ENCODE assay signal across 8 cellular contexts in genomic region chr16:66881014-66881417, GRCh38. TPM values are rescaled to one million over a fixed set of nuclear protein-coding genes. Genes with fewer than 3 reads are reported as not detected.
DNase-seq lines count a peak whose midpoint lies in the region; ATAC-seq, FAIRE-seq and TF ChIP-seq lines count a peak whose summit lies in the region.

No MANE protein-coding gene starts in this region.

- peak overlapping the region; percentile 73 to 93 for H3K9ac ChIP-seq in K562 (ENCODE audit: insufficient read depth in 1 of 2, low read depth in 2 of 2, low read length in 2 of 2)

- intact Hi-C loops in K562 (cut with micrococcal nuclease) (no loop called here), right lobe of liver (cut with DNase I) (no loop called here), thyroid gland (cut with DNase I) (no loop called here)

- POLR2A ChIA-PET in K562 (lab: Yijun Ruan, JAX): interaction anchor here (0.5 to 2.0 kb wide), 9 partner anchors 10 to 1076 kb away, joined by 3 to 9 read pairs (median 4); partner anchors contain the start of gene DYNC1LI2

- no peak for TF ChIP-seq RAD21 in K562 (CRISPR knock-in tag; conservative IDR thresholded peaks at IDR 0.05 in 1 of 2, IDR thresholded peaks at IDR 0.05 in 1 of 2)

- TF ChIP-seq CTCF in K562 (IDR thresholded peaks at IDR 0.05 in 2 of 3, conservative IDR thresholded peaks at IDR 0.05 in 1 of 3; ENCODE audit: insufficient read depth in 2 of 3, low read depth in 1 of 3, low read length in 3 of 3) (no peak), right lobe of liver (IDR thresholded peaks at IDR 0.05) (no peak), thyroid gland (IDR thresholded peaks at IDR 0.05) (no peak)

- BruUV-seq in K562 (replicated peaks; lab: Mats Ljungman, UMichigan): no TSS peak

- in situ Hi-C loops in K562 (cut with MboI): no loop called here

- CTCF ChIA-PET in K562 (lab: Yijun Ruan, JAX; ENCODE audit: low intra/inter-chr PET ratio): no interaction called here

- peaks cover 20% of the 10 kb centered on the region for H3K79me2 ChIP-seq in K562 (ENCODE audit: control insufficient read depth, insufficient read depth, low read length)

- no peaks in the 10 kb centered on the region; the same call in none of the 2 replicates for H4K20me1 ChIP-seq in K562 (replicated peaks; ENCODE audit: control insufficient read depth, insufficient read depth, low read length)

- no peaks in the 10 kb centered on the region for H3K9me1 ChIP-seq in K562 (ENCODE audit: control insufficient read depth, insufficient read depth, low read length)

- H3K4me1 ChIP-seq in K562 (replicated peaks in 1 of 2; ENCODE audit: control insufficient read depth in 2 of 2, insufficient read depth in 2 of 2, low read length in 2 of 2) (peaks cover 19 to 38% of the 10 kb centered on the region in 2 experiments), right lobe of liver (peaks cover 0 to 22% (median 0%) of the 10 kb centered on the region in 4 donors), thyroid gland (peaks cover 14 to 31% of the 10 kb centered on the region in 2 donors)

- TF ChIP-seq EP300 in K562 (IDR thresholded peaks at IDR 0.05; ENCODE audit: low read length): no peak

- WGBS in K562 (ENCODE audit: insufficient coverage, low coverage, missing lambda C conversion rate): 1% methylated on average over 21 of the region's 23 CpGs
- WGBS in right lobe of liver (ENCODE audit: insufficient coverage, low coverage, low lambda C conversion rate, missing lambda C conversion rate): under 1% methylated on average over 10 of the region's 23 CpGs
- 2 to 4% methylated on average over 19 to 20 of the region's 23 CpGs for WGBS in thyroid gland, 2 donors

- ATAC-seq in GM18502 (IDR thresholded peaks at IDR 0.05; ENCODE audit: poor library complexity, unreplicated experiment) (peak; percentile 5), K562 (peak; percentile 39), right lobe of liver (peak; percentile 19 to 35 (median 30))

- peaks cover 32% of the 10 kb centered on the region for H3K36me3 ChIP-seq in K562 (ENCODE audit: control insufficient read depth, insufficient read depth, low read length)
- H3K36me3 ChIP-seq in right lobe of liver: peaks cover 0 to 20% (median 2%) of the 10 kb centered on the region in 4 donors
- H3K36me3 ChIP-seq in thyroid gland: peaks cover 8 to 12% of the 10 kb centered on the region in 2 donors

- H2AFZ ChIP-seq in K562 (ENCODE audit: low read depth, low read length): peak overlapping the region; percentile 93

- H3K9me3 ChIP-seq in K562 (replicated peaks; ENCODE audit: control insufficient read depth, insufficient read depth, low read depth, low read length) (no peaks in the 10 kb centered on the region), right lobe of liver (no peaks in the 10 kb centered on the region), thyroid gland (no peaks in the 10 kb centered on the region)

- no peak for FAIRE-seq in K562 (lab: Jason Lieb, UNC)

- TF ChIP-seq POLR2A in K562 (conservative IDR thresholded peaks at IDR 0.05) (no peak), right lobe of liver (IDR thresholded peaks at IDR 0.05) (no peak), thyroid gland (IDR thresholded peaks at IDR 0.05) (no peak)

- H3K27me3 ChIP-seq in K562 (ENCODE audit: control insufficient read depth in 2 of 2, insufficient read depth in 2 of 2, low read length in 2 of 2) (no peaks in the 10 kb centered on the region), right lobe of liver (no peaks in the 10 kb centered on the region), thyroid gland (no peaks in the 10 kb centered on the region)

- peak overlapping the region; percentile 85 for H3K4me2 ChIP-seq in K562 (ENCODE audit: insufficient read depth, low read length)

- H3K27ac ChIP-seq in K562 (ENCODE audit: extremely low read depth, low read depth, low read length): peak overlapping the region; percentile 47; the same call in 2 of the 3 replicates
- peak overlapping the region; percentile 37 to 84 (median 77) for H3K27ac ChIP-seq in right lobe of liver
- H3K27ac ChIP-seq in thyroid gland: peak overlapping the region; percentile 57 to 79 (median 78)

- H3K4me3 ChIP-seq in Jurkat, Clone E6-1 (ENCODE audit: low read length): peak overlapping the region; percentile 88
- H3K4me3 ChIP-seq in K562 (peak overlapping the region; percentile 72), right lobe of liver (peak overlapping the region; percentile 78 to 86 (median 80)), thyroid gland (replicated peaks in 1 of 3) (peak overlapping the region; percentile 55 to 74 (median 72))

- DNase-seq in Jurkat, Clone E6-1 (ENCODE audit: low read depth, low spot score): no peak
- peak in 3 of 4 experiments; percentile 40 to 56 (median 48) for DNase-seq in K562 (ENCODE audit: extremely low read depth in 1 of 4, low spot score in 3 of 4)
- DNase-seq in right lobe of liver: no peak
- DNase-seq in thyroid gland: peak in 1 of 2 donors; percentile 47
- no peak for DNase-seq in NCI-H2107 (lab: John Stamatoyannopoulos, UW)
- DNase-seq in GM19238 (ENCODE audit: insufficient read length, low spot score): no peak
- no peak for DNase-seq in NCI-H2107 treated with DMSO at 0.1 percent for 48 hours (lab: John Stamatoyannopoulos, UW; ENCODE audit: unreplicated experiment)

RNA-seq across cellular contexts. Expression of gene PDP2, which starts 0.7 kb away (rescaled TPM):
- 20.2 TPM for polyA plus RNA-seq in Jurkat, Clone E6-1 (2012; ENCODE audit: insufficient read depth, insufficient read length)
- total RNA-seq in K562 (2011; cell fraction: chromatin; rRNA removed; ENCODE audit: low replicate concordance): 44.7 and 44.9 TPM in 2 replicates
- 21.3 and 22.0 TPM in 2 replicates for total RNA-seq in K562 (2011; cell fraction: nucleolus; rRNA removed)
- 27.4 and 39.0 TPM in 2 replicates for total RNA-seq in K562 (2011; cell fraction: nucleoplasm; rRNA removed)
- total RNA-seq in K562 (2014; rRNA removed): 5.5 and 6.7 TPM in 2 replicates
- 7.2 and 8.3 TPM in 2 replicates for total RNA-seq in K562 (2014; rRNA removed; fragmentation: Illumina TruSeq; extraction: Trizol)
- total RNA-seq in K562 (2015; rRNA removed; fragmentation: Illumina TruSeq; extraction: Trizol): 5.8 and 6.7 TPM in 2 replicates
- total RNA-seq in K562 (2021): 17.7 and 18.5 TPM in 2 replicates
- 24.3 and 28.6 TPM in 2 replicates for polyA plus RNA-seq in K562 (2011; rRNA removed)
- 13.0 and 18.7 TPM in 2 replicates for polyA plus RNA-seq in K562 (2011; cell fraction: cytosol; rRNA removed)
- polyA plus RNA-seq in K562 (2011; cell fraction: nucleus; rRNA removed): 14.8 and 18.4 TPM in 2 replicates
- 5.3 and 7.2 TPM in 2 replicates for polyA plus RNA-seq in K562 (2012)
- polyA plus RNA-seq in K562 (2014; fragmentation: Illumina TruSeq; extraction: Trizol): 11.4 and 15.8 TPM in 2 replicates
- 1 to 10 TPM; 2.5 to 4.2 TPM for polyA plus RNA-seq in K562 (2014; fragmentation: Nextera tagmentation; extraction: Ambion mirVana)
- polyA plus RNA-seq in K562 (2014; rRNA removed): 8.3 and 8.7 TPM in 2 replicates
- polyA minus RNA-seq in K562 (2011; rRNA and poly(A)+ RNA removed): 41.5 and 46.7 TPM in 2 replicates
- polyA minus RNA-seq in K562 (2011; cell fraction: cytosol; rRNA and poly(A)+ RNA removed): 15.2 and 19.5 TPM in 2 replicates
- polyA minus RNA-seq in K562 (2011; cell fraction: nucleus; rRNA and poly(A)+ RNA removed): 10.0 and 16.6 TPM in 2 replicates
- 10 to 100 TPM in 3 of 6 experiments, 1 to 10 TPM in 3; 5.1 to 15.5 (median 10.8) TPM for total RNA-seq in right lobe of liver
- total RNA-seq in thyroid gland: 10 to 100 TPM; 10.7 to 34.5 (median 26.9) TPM

RNA-seq across cellular contexts. Expression of gene CA7, which starts 36.8 kb away (rescaled TPM):
- polyA plus RNA-seq in Jurkat, Clone E6-1 (2012; ENCODE audit: insufficient read depth, insufficient read length): not detected
- not detected in 2 replicates for total RNA-seq in K562 (2011; cell fraction: chromatin; rRNA removed; ENCODE audit: low replicate concordance)
- total RNA-seq in K562 (2011; cell fraction: nucleolus; rRNA removed): not detected in 2 replicates
- not detected in 2 replicates for total RNA-seq in K562 (2011; cell fraction: nucleoplasm; rRNA removed)
- total RNA-seq in K562 (2014; rRNA removed) (0.24 TPM in 1 of 2 replicates, not detected in the other), K562 (2014; rRNA removed; fragmentation: Illumina TruSeq; extraction: Trizol) (not detected in 2 replicates), K562 (2015; rRNA removed; fragmentation: Illumina TruSeq; extraction: Trizol) (not detected in 2 replicates), K562 (2021) (not detected in 2 replicates), right lobe of liver (not detected), thyroid gland (under 1 TPM in 1 of 4 donors, not detected in 3; 0.46 TPM)
- polyA plus RNA-seq in K562 (2011; rRNA removed) (0.06 TPM in 1 of 2 replicates, not detected in the other), K562 (2014; fragmentation: Illumina TruSeq; extraction: Trizol) (0.07 TPM in 1 of 2 replicates, not detected in the other), K562 (2014; fragmentation: Nextera tagmentation; extraction: Ambion mirVana) (under 1 TPM in 1 of 2 experiments, not detected in 1; 0.03 TPM), K562 (2014; rRNA removed) (0.05 TPM in 1 of 2 replicates, not detected in the other)
- 0.10 and 0.60 TPM in 2 replicates for polyA plus RNA-seq in K562 (2011; cell fraction: cytosol; rRNA removed)
- polyA plus RNA-seq in K562 (2011; cell fraction: nucleus; rRNA removed): 0.13 TPM in 1 of 2 replicates, not detected in the other
- polyA plus RNA-seq in K562 (2012): 0.08 and 0.09 TPM in 2 replicates
- polyA minus RNA-seq in K562 (2011; rRNA and poly(A)+ RNA removed): 0.21 TPM in 1 of 2 replicates, not detected in the other
- polyA minus RNA-seq in K562 (2011; cell fraction: cytosol; rRNA and poly(A)+ RNA removed): not detected in 2 replicates
- not detected in 2 replicates for polyA minus RNA-seq in K562 (2011; cell fraction: nucleus; rRNA and poly(A)+ RNA removed)

RNA-seq across cellular contexts. Expression of gene CDH16, which starts 37.7 kb away (rescaled TPM):
- not detected for polyA plus RNA-seq in Jurkat, Clone E6-1 (2012; ENCODE audit: insufficient read depth, insufficient read length)
- not detected in 2 replicates for total RNA-seq in K562 (2011; cell fraction: chromatin; rRNA removed; ENCODE audit: low replicate concordance)
- total RNA-seq in K562 (2011; cell fraction: nucleolus; rRNA removed): not detected in 2 replicates
- not detected in 2 replicates for total RNA-seq in K562 (2011; cell fraction: nucleoplasm; rRNA removed)
- not detected in 2 replicates for total RNA-seq in K562 (2014; rRNA removed)
- not detected in 2 replicates for total RNA-seq in K562 (2014; rRNA removed; fragmentation: Illumina TruSeq; extraction: Trizol)
- total RNA-seq in K562 (2015; rRNA removed; fragmentation: Illumina TruSeq; extraction: Trizol): not detected in 2 replicates
- total RNA-seq in K562 (2021): not detected in 2 replicates
- polyA plus RNA-seq in K562 (2011; rRNA removed): not detected in 2 replicates
- polyA plus RNA-seq in K562 (2011; cell fraction: cytosol; rRNA removed): not detected in 2 replicates
- not detected in 2 replicates for polyA plus RNA-seq in K562 (2011; cell fraction: nucleus; rRNA removed)
- not detected in 2 replicates for polyA plus RNA-seq in K562 (2012)
- polyA plus RNA-seq in K562 (2014; fragmentation: Illumina TruSeq; extraction: Trizol): not detected in 2 replicates
- not detected for polyA plus RNA-seq in K562 (2014; fragmentation: Nextera tagmentation; extraction: Ambion mirVana)
- polyA plus RNA-seq in K562 (2014; rRNA removed): not detected in 2 replicates
- not detected in 2 replicates for polyA minus RNA-seq in K562 (2011; rRNA and poly(A)+ RNA removed)
- not detected in 2 replicates for polyA minus RNA-seq in K562 (2011; cell fraction: cytosol; rRNA and poly(A)+ RNA removed)
- not detected in 2 replicates for polyA minus RNA-seq in K562 (2011; cell fraction: nucleus; rRNA and poly(A)+ RNA removed)
- under 1 TPM in 4 of 6 experiments, not detected in 2; 0.07 to 0.47 (median 0.22) TPM for total RNA-seq in right lobe of liver
- 100 to 1,000 TPM in 3 of 4 donors, 10 to 100 TPM in 1; 43.1 to 166 (median 134) TPM for total RNA-seq in thyroid gland

RNA-seq across cellular contexts. Expression of gene RRAD, which starts 44.3 kb away (rescaled TPM):
- not detected for polyA plus RNA-seq in Jurkat, Clone E6-1 (2012; ENCODE audit: insufficient read depth, insufficient read length)
- total RNA-seq in K562 (2011; cell fraction: chromatin; rRNA removed; ENCODE audit: low replicate concordance): not detected in 2 replicates
- 0.79 and 1.2 TPM in 2 replicates for total RNA-seq in K562 (2011; cell fraction: nucleolus; rRNA removed)
- total RNA-seq in K562 (2011; cell fraction: nucleoplasm; rRNA removed): 0.44 TPM in 1 of 2 replicates, not detected in the other
- total RNA-seq in K562 (2014; rRNA removed): 0.09 and 0.12 TPM in 2 replicates
- total RNA-seq in K562 (2014; rRNA removed; fragmentation: Illumina TruSeq; extraction: Trizol): not detected in 2 replicates
- not detected in 2 replicates for total RNA-seq in K562 (2015; rRNA removed; fragmentation: Illumina TruSeq; extraction: Trizol)
- 0.13 and 0.16 TPM in 2 replicates for total RNA-seq in K562 (2021)
- 0.05 and 0.20 TPM in 2 replicates for polyA plus RNA-seq in K562 (2011; rRNA removed)
- polyA plus RNA-seq in K562 (2011; cell fraction: cytosol; rRNA removed): 0.28 and 0.65 TPM in 2 replicates
- 0.20 and 0.71 TPM in 2 replicates for polyA plus RNA-seq in K562 (2011; cell fraction: nucleus; rRNA removed)
- polyA plus RNA-seq in K562 (2012): 0.12 and 1.1 TPM in 2 replicates
- not detected in 2 replicates for polyA plus RNA-seq in K562 (2014; fragmentation: Illumina TruSeq; extraction: Trizol)
- not detected for polyA plus RNA-seq in K562 (2014; fragmentation: Nextera tagmentation; extraction: Ambion mirVana)
- 0.12 TPM in 1 of 2 replicates, not detected in the other for polyA plus RNA-seq in K562 (2014; rRNA removed)
- 0.14 TPM in 1 of 2 replicates, not detected in the other for polyA minus RNA-seq in K562 (2011; rRNA and poly(A)+ RNA removed)
- polyA minus RNA-seq in K562 (2011; cell fraction: cytosol; rRNA and poly(A)+ RNA removed): 0.95 TPM in 1 of 2 replicates, not detected in the other
- 0.22 TPM in 1 of 2 replicates, not detected in the other for polyA minus RNA-seq in K562 (2011; cell fraction: nucleus; rRNA and poly(A)+ RNA removed)
- total RNA-seq in right lobe of liver: 1 to 10 TPM in 3 of 6 experiments, under 1 TPM in 2, not detected in 1; 0.51 to 7.7 (median 3.0) TPM
- total RNA-seq in thyroid gland: 10 to 100 TPM in 3 of 4 donors, 1 to 10 TPM in 1; 6.1 to 15.6 (median 10.9) TPM

RNA-seq across cellular contexts. Expression of gene NAE1, which starts 50.2 kb away (rescaled TPM):
- 172 TPM for polyA plus RNA-seq in Jurkat, Clone E6-1 (2012; ENCODE audit: insufficient read depth, insufficient read length)
- total RNA-seq in K562 (2011; cell fraction: chromatin; rRNA removed; ENCODE audit: low replicate concordance): 98.8 and 294 TPM in 2 replicates
- 65.5 and 71.3 TPM in 2 replicates for total RNA-seq in K562 (2011; cell fraction: nucleolus; rRNA removed)
- total RNA-seq in K562 (2011; cell fraction: nucleoplasm; rRNA removed): 135 and 180 TPM in 2 replicates
- total RNA-seq in K562 (2014; rRNA removed) (150 and 165 TPM in 2 replicates), K562 (2014; rRNA removed; fragmentation: Illumina TruSeq; extraction: Trizol) (230 and 259 TPM in 2 replicates), K562 (2015; rRNA removed; fragmentation: Illumina TruSeq; extraction: Trizol) (174 and 190 TPM in 2 replicates), K562 (2021) (167 and 172 TPM in 2 replicates), right lobe of liver (10 to 100 TPM; 16.4 to 22.7 (median 20.2) TPM), thyroid gland (10 to 100 TPM; 51.0 to 75.0 (median 61.2) TPM)
- polyA plus RNA-seq in K562 (2011; rRNA removed) (233 and 294 TPM in 2 replicates), K562 (2014; fragmentation: Illumina TruSeq; extraction: Trizol) (164 and 203 TPM in 2 replicates), K562 (2014; fragmentation: Nextera tagmentation; extraction: Ambion mirVana) (100 to 1,000 TPM; 257 to 275 TPM), K562 (2014; rRNA removed) (235 and 238 TPM in 2 replicates)
- 38.2 and 71.9 TPM in 2 replicates for polyA plus RNA-seq in K562 (2011; cell fraction: cytosol; rRNA removed)
- 83.1 and 206 TPM in 2 replicates for polyA plus RNA-seq in K562 (2011; cell fraction: nucleus; rRNA removed)
- 109 and 119 TPM in 2 replicates for polyA plus RNA-seq in K562 (2012)
- polyA minus RNA-seq in K562 (2011; rRNA and poly(A)+ RNA removed): 151 and 155 TPM in 2 replicates
- polyA minus RNA-seq in K562 (2011; cell fraction: cytosol; rRNA and poly(A)+ RNA removed): 37.3 and 65.9 TPM in 2 replicates
- polyA minus RNA-seq in K562 (2011; cell fraction: nucleus; rRNA and poly(A)+ RNA removed): 67.0 and 103 TPM in 2 replicates

Comparison
In these comparisons a context has a peak if more than half of its experiments do, and no peak if none do; other contexts are left out.
1. DNase-seq: peak in K562 (3 of 4); none in Jurkat, Clone E6-1 (single experiment), right lobe of liver (0 of 3), NCI-H2107 (single experiment), GM19238 (single experiment) and NCI-H2107 treated with DMSO at 0.1 percent for 48 hours (single experiment).
2. RNA of gene CDH16, which starts 37.7 kb away (total RNA-seq): 43.1 to 166 TPM in thyroid gland; 0.07 to 0.47 TPM in right lobe of liver and not detected in K562; every median in the first group is over 10 times any median in the second.
3. Peak in every context shown above with its lines, with median percentiles within 50 percentile points of each other: ATAC-seq, H3K4me3 ChIP-seq and H3K27ac ChIP-seq.